In the genomic region with DNA sequence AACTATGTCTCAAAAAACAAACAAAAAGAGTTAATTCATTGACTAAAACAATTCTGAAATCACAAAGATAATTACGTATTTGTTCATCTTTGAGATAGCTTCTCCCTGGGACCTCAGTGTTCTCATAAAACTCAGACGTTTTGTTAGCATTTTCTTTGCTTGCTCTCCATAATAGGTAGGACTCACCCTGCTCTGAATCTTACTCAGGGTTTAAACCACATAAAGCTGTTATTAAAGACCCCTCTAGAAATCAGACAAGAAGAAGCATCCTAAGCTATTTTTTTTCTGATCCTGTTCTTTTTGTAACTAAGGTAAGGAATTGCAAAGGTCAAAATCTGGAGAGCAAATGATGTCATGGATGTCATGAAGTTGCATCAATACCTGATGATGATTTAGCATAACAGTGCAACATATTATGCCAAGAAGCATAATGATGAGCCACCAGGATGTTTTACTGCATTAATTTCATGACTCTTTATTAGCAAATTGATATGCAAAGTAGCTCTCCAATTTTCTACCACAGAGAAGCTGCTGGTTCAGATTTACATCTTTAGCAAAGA, we compare ENCODE assay signal across 10 cellular contexts. TPM values are rescaled to one million over a fixed set of nuclear protein-coding genes. Genes with fewer than 3 reads are reported as not detected.
A peak's percentile ranks its signal among the peaks of the same experiment; 100 is the strongest.
DNase-seq lines count a peak whose midpoint lies in the region; ATAC-seq lines count a peak whose summit lies in the region.
"Had no signal": no experiment of that assay in that cellular context is flagged by ENCODE, and none has a peak within 500 bp of the region (broad histone marks: within the 10 kb centered on the region; RNA-seq: fewer than 3 reads in every experiment).

No MANE protein-coding gene starts in this region.

- CTCF ChIA-PET in activated CD4-positive, alpha-beta T cell treated with anti-CD3 and anti-CD28 coated beads for 36 hours (lab: Charles Lee), result interaction anchor here (0.7 to 1.3 kb wide), 3 partner anchors 13 to 125 kb away, joined by 3 to 6 read pairs (median 3); no protein-coding TSS in a partner anchor
- CTCF ChIA-PET in T-cell (lab: Charles Lee), result interaction anchor here in 1 of 2 donors (0.6 kb wide), 1 partner anchor 43 kb away, joined by 4 read pairs; no protein-coding TSS in a partner anchor

- peak overlapping the region; percentile 33 for H3K27ac Mint-ChIP-seq in activated CD4-positive, alpha-beta T cell treated with anti-CD3 and anti-CD28 coated beads for 36 hours
- H3K27ac Mint-ChIP-seq in T-cell, result no peak overlapping the region
- H3K27ac Mint-ChIP-seq in stimulated activated memory B cell treated with anti-CD40 and anti-IgM and Interleukin-4, amounts not matched to agents 10 μg/mL and 1 μg/mL and 100 μg/mL, for 72 hours, result no peak overlapping the region

- intact Hi-C loops in activated CD4-positive, alpha-beta T cell treated with anti-CD3 and anti-CD28 coated beads for 36 hours (cut with DNase I, micrococcal nuclease), result no loop called here

- peaks cover 4% of the 10 kb centered on the region for H3K36me3 Mint-ChIP-seq in activated CD4-positive, alpha-beta T cell treated with anti-CD3 and anti-CD28 coated beads for 36 hours (ENCODE audit: low read depth)
- no peaks in the 10 kb centered on the region for H3K36me3 Mint-ChIP-seq in T-cell
- H3K36me3 Mint-ChIP-seq in stimulated activated memory B cell treated with anti-CD40 and anti-IgM and Interleukin-4, amounts not matched to agents 10 μg/mL and 1 μg/mL and 100 μg/mL, for 72 hours, result peaks cover 5% of the 10 kb centered on the region

- H3K4me3 Mint-ChIP-seq in activated CD4-positive, alpha-beta T cell treated with anti-CD3 and anti-CD28 coated beads for 36 hours, result no peak overlapping the region
- H3K4me3 Mint-ChIP-seq in T-cell, result peak overlapping the region in 2 of 3 donors; percentile 89 to 94
- peak overlapping the region; percentile 15 for H3K4me3 Mint-ChIP-seq in stimulated activated memory B cell treated with anti-CD40 and anti-IgM and Interleukin-4, amounts not matched to agents 10 μg/mL and 1 μg/mL and 100 μg/mL, for 72 hours

- peaks cover 35% of the 10 kb centered on the region for H3K4me1 Mint-ChIP-seq in activated CD4-positive, alpha-beta T cell treated with anti-CD3 and anti-CD28 coated beads for 36 hours
- peaks cover 41 to 51% (median 43%) of the 10 kb centered on the region in 3 donors for H3K4me1 Mint-ChIP-seq in T-cell
- H3K4me1 Mint-ChIP-seq in stimulated activated memory B cell treated with anti-CD40 and anti-IgM and Interleukin-4, amounts not matched to agents 10 μg/mL and 1 μg/mL and 100 μg/mL, for 72 hours, result peaks cover 43% of the 10 kb centered on the region

- no peaks in the 10 kb centered on the region for H3K9me3 Mint-ChIP-seq in activated CD4-positive, alpha-beta T cell treated with anti-CD3 and anti-CD28 coated beads for 36 hours (ENCODE audit: low read depth)
- H3K9me3 Mint-ChIP-seq in T-cell, result no peaks in the 10 kb centered on the region
- H3K9me3 Mint-ChIP-seq in stimulated activated memory B cell treated with anti-CD40 and anti-IgM and Interleukin-4, amounts not matched to agents 10 μg/mL and 1 μg/mL and 100 μg/mL, for 72 hours, result no peaks in the 10 kb centered on the region

- DNase-seq in activated CD4-positive, alpha-beta T cell treated with anti-CD3 and anti-CD28 coated beads for 36 hours, result no peak
- no peak for DNase-seq in activated CD4-positive, alpha-beta T cell treated with anti-CD3 and anti-CD28 coated beads, Interleukin-2, amount 50 U/mL, for 4 hours
- DNase-seq in T-cell (no peak), fibroblast of peridontal ligament (ENCODE audit: extremely low read depth) (peak; percentile 31)
- DNase-seq in activated naive CD4-positive, alpha-beta T cell treated with anti-CD3 and anti-CD28 coated beads, Interleukin-2, amount 50 U/mL, for 16 hours, result no peak
- DNase-seq: activated CD4-positive, alpha-beta T cell treated with anti-CD3 and anti-CD28 coated beads for 48 hours; GDM1 had no signal

- no peak for ATAC-seq in activated CD4-positive, alpha-beta T cell treated with anti-CD3 and anti-CD28 coated beads for 36 hours
- ATAC-seq in T-cell (replicated peaks in 1 of 4), result no peak
- ATAC-seq in stimulated activated memory B cell treated with anti-CD40 and anti-IgM and Interleukin-4, amounts not matched to agents 10 μg/mL and 1 μg/mL and 100 μg/mL, for 72 hours, result no peak
- no peak for ATAC-seq in HG03565 (IDR thresholded peaks at IDR 0.05; ENCODE audit: unreplicated experiment)
- ATAC-seq in HG03521 (IDR thresholded peaks at IDR 0.05; ENCODE audit: unreplicated experiment), result no peak

- POLR2A ChIA-PET in activated CD4-positive, alpha-beta T cell treated with anti-CD3 and anti-CD28 coated beads for 36 hours (lab: Charles Lee), result no interaction called here
- POLR2A ChIA-PET in T-cell (lab: Charles Lee), result interaction anchor here in 1 of 2 donors (0.6 to 0.7 kb wide), 2 partner anchors 31 to 269 kb away, joined by 3 to 4 read pairs; no protein-coding TSS in a partner anchor

- no peaks in the 10 kb centered on the region for H3K27me3 Mint-ChIP-seq in activated CD4-positive, alpha-beta T cell treated with anti-CD3 and anti-CD28 coated beads for 36 hours
- no peaks in the 10 kb centered on the region for H3K27me3 Mint-ChIP-seq in T-cell
- H3K27me3 Mint-ChIP-seq in stimulated activated memory B cell treated with anti-CD40 and anti-IgM and Interleukin-4, amounts not matched to agents 10 μg/mL and 1 μg/mL and 100 μg/mL, for 72 hours, result no peaks in the 10 kb centered on the region

RNA-seq across cellular contexts. Expression of gene FBXO42, which starts 2.4 kb away (rescaled TPM):
- total RNA-seq in activated CD4-positive, alpha-beta T cell treated with anti-CD3 and anti-CD28 coated beads for 36 hours, result 10 to 100 TPM; 14.3 to 18.1 TPM
- total RNA-seq in T-cell, result 10 to 100 TPM; 20.6 to 23.4 (median 22.5) TPM

RNA-seq across cellular contexts. Expression of gene SZRD1, which starts 17.1 kb away (rescaled TPM):
- total RNA-seq in activated CD4-positive, alpha-beta T cell treated with anti-CD3 and anti-CD28 coated beads for 36 hours, result 100 to 1,000 TPM; 184 to 238 TPM
- 100 to 1,000 TPM in 3 of 5 donors, 10 to 100 TPM in 2; 87.2 to 122 (median 106) TPM for total RNA-seq in T-cell
